In genomic region chr1:91885331-91885715, GRCh38 we compare ENCODE assay signal across 8 cellular contexts. TPM values are rescaled to one million over a fixed set of nuclear protein-coding genes. Genes with fewer than 3 reads are reported as not detected.
DNase-seq lines count a peak whose midpoint lies in the region; ATAC-seq, FAIRE-seq and TF ChIP-seq lines count a peak whose summit lies in the region.

No MANE protein-coding gene starts in this region.

- intact Hi-C loops in endothelial cell of umbilical vein (cut with micrococcal nuclease) = loop anchor here (1.0 to 5.0 kb wide), 5 partner anchors 78 to 373 kb away; no protein-coding TSS in a partner anchor

- POLR2A ChIA-PET in WTC11 (lab: Charles Lee) (no interaction called here), endothelial cell of umbilical vein (lab: Charles Lee) (no interaction called here)

- H3K27me3 Mint-ChIP-seq in WTC11 (ENCODE audit: low read depth) (peaks cover 43% of the 10 kb centered on the region), naive B cell (peaks cover 42 to 56% (median 55%) of the 10 kb centered on the region in 3 donors)

- no peaks in the 10 kb centered on the region for H3K9me1 ChIP-seq in endothelial cell of umbilical vein (replicated peaks; ENCODE audit: control insufficient read depth, extremely low read depth, insufficient read depth, low read length)

- peak overlapping the region; percentile 89 for H2AFZ ChIP-seq in endothelial cell of umbilical vein (ENCODE audit: low read depth, low read length)

- H3K9me3 ChIP-seq in ES-I3 (ENCODE audit: control insufficient read depth, insufficient read depth, low read length) (no peaks in the 10 kb centered on the region), endothelial cell of umbilical vein (replicated peaks; ENCODE audit: control insufficient read depth, insufficient read depth, low read length) (no peaks in the 10 kb centered on the region)

- no peaks in the 10 kb centered on the region for H3K79me2 ChIP-seq in endothelial cell of umbilical vein (ENCODE audit: control insufficient read depth, insufficient read depth, low read length)

- peak overlapping the region; percentile 66 to 96 (median 88) for H3K4me3 ChIP-seq in endothelial cell of umbilical vein (replicated peaks in 1 of 3; ENCODE audit: insufficient read depth in 1 of 3, low read depth in 1 of 3, low read length in 3 of 3)

- H3K9me3 Mint-ChIP-seq in WTC11 (no peaks in the 10 kb centered on the region), naive B cell (peaks cover 0 to 4% (median 0%) of the 10 kb centered on the region in 7 donors)

- CTCF ChIA-PET in WTC11 (lab: Charles Lee) = interaction anchor here (1.1 kb wide), 1 partner anchor 385 kb away, joined by 3 read pairs; no protein-coding TSS in a partner anchor
- CTCF ChIA-PET in endothelial cell of umbilical vein (lab: Charles Lee) = interaction anchor here (0.5 to 4.9 kb wide), 22 partner anchors 13 to 406 kb away, joined by 3 to 86 read pairs (median 4); partner anchors contain the start of gene CDC7

- H3K36me3 ChIP-seq in ES-I3 (ENCODE audit: insufficient read depth, low read length) (no peaks in the 10 kb centered on the region), endothelial cell of umbilical vein (ENCODE audit: control insufficient read depth in 2 of 2, extremely low read depth in 1 of 2, insufficient read depth in 2 of 2, low read length in 2 of 2) (no peaks in the 10 kb centered on the region)

- H4K20me1 ChIP-seq in endothelial cell of umbilical vein (replicated peaks; ENCODE audit: control insufficient read depth, extremely low read depth, insufficient read depth, low read length) = no peaks in the 10 kb centered on the region

- dilution Hi-C loops in endothelial cell of umbilical vein (cut with MboI; ENCODE audit: extremely low pct_ligation_motif_present, low sequenced_read_pairs) = no loop called here

- no peak for TF ChIP-seq POLR2A in endothelial cell of umbilical vein (IDR thresholded peaks at IDR 0.05; ENCODE audit: low read depth, low read length)

- H3K36me3 Mint-ChIP-seq in WTC11 (no peaks in the 10 kb centered on the region), naive B cell (peaks cover 0 to 7% of the 10 kb centered on the region in 2 donors)

- peak overlapping the region; percentile 86; the same call in 1 of the 2 replicates for H3K9ac ChIP-seq in ES-I3 (ENCODE audit: low read depth, low read length)
- H3K9ac ChIP-seq in endothelial cell of umbilical vein (replicated peaks; ENCODE audit: extremely low read depth, insufficient read depth, low read length) = peak overlapping the region; percentile 66

- H3K27ac Mint-ChIP-seq in WTC11 (no peak overlapping the region), naive B cell (no peak overlapping the region)

- peaks cover 9% of the 10 kb centered on the region for H3K4me1 Mint-ChIP-seq in WTC11
- H3K4me1 Mint-ChIP-seq in naive B cell = peaks cover 16 to 20% (median 19%) of the 10 kb centered on the region in 3 donors

- H3K27ac ChIP-seq in endothelial cell of umbilical vein (ENCODE audit: insufficient read depth, low read depth, low read length) = peak overlapping the region; percentile 71

- H3K4me1 ChIP-seq in ES-I3 (ENCODE audit: insufficient read depth, low read length) (0 out of 2 replicates have a peak, but pooled peaks cover 6% of the 10 kb centered on the region), endothelial cell of umbilical vein (ENCODE audit: control insufficient read depth, extremely low read depth, insufficient read depth, low read length) (peaks cover 14% of the 10 kb centered on the region)

- no peak for TF ChIP-seq CTCF in WTC11 (IDR thresholded peaks at IDR 0.05)
- no peak for TF ChIP-seq CTCF in endothelial cell of umbilical vein (IDR thresholded peaks at IDR 0.05; ENCODE audit: extremely low read depth in 1 of 2, insufficient read depth in 1 of 2, low read depth in 1 of 2, low read length in 2 of 2)

- DNase-seq in WTC11 (ENCODE audit: low spot score) (peak; percentile 13), endothelial cell of umbilical vein (ENCODE audit: low read depth, low spot score) (no peak), naive B cell (no peak), islet precursor cell (no peak)

- BruUV-seq in endothelial cell of umbilical vein (replicated peaks; lab: Mats Ljungman, UMichigan) = no TSS peak

- ATAC-seq in HG02798 (IDR thresholded peaks at IDR 0.05; ENCODE audit: poor library complexity, unreplicated experiment) (peak; percentile 10), WTC11 (no peak), naive B cell (ENCODE audit: low read depth in 2 of 2) (peak; percentile 24 to 30), GM18873 (IDR thresholded peaks at IDR 0.05; ENCODE audit: low FRiP score, unreplicated experiment) (no peak), HG03045 (IDR thresholded peaks at IDR 0.05; ENCODE audit: unreplicated experiment) (no peak)

- peak overlapping the region; percentile 91 for H3K4me2 ChIP-seq in endothelial cell of umbilical vein (ENCODE audit: insufficient read depth, low read length)

- no peaks in the 10 kb centered on the region for H3K27me3 ChIP-seq in endothelial cell of umbilical vein (ENCODE audit: control insufficient read depth in 2 of 2, insufficient read depth in 2 of 2, low read length in 2 of 2)

- no peak for FAIRE-seq in endothelial cell of umbilical vein (lab: Jason Lieb, UNC)

- H3K4me3 Mint-ChIP-seq in WTC11 = peak overlapping the region; percentile 90
- H3K4me3 Mint-ChIP-seq in naive B cell = peak overlapping the region; percentile 67 to 93 (median 87)

TF ChIP-seq in WTC11, 78 proteins besides CTCF, POLR2A, EP300 and RAD21 (continues in another document):
- TF ChIP-seq PRRX2 (CRISPR knock-in tag; IDR thresholded peaks at IDR 0.05) (no peak), TEAD1 (CRISPR knock-in tag; IDR thresholded peaks at IDR 0.05) (no peak), RELA (CRISPR knock-in tag; IDR thresholded peaks at IDR 0.05; ENCODE audit: borderline replicate concordance) (no peak), TP53 (CRISPR knock-in tag; IDR thresholded peaks at IDR 0.05) (no peak), ZNF263 (CRISPR knock-in tag; IDR thresholded peaks at IDR 0.05; ENCODE audit: low read depth) (no peak), PREB (CRISPR knock-in tag; IDR thresholded peaks at IDR 0.05; ENCODE audit: borderline replicate concordance) (no peak), NFYB (CRISPR knock-in tag; conservative IDR thresholded peaks at IDR 0.05; ENCODE audit: low read depth) (no peak), OVOL2 (CRISPR knock-in tag; IDR thresholded peaks at IDR 0.05; ENCODE audit: borderline replicate concordance) (no peak), ATF1 (CRISPR knock-in tag; IDR thresholded peaks at IDR 0.05) (no peak)

TF ChIP-seq in endothelial cell of umbilical vein, 7 proteins besides CTCF, POLR2A, EP300 and RAD21:
- TF ChIP-seq EZH2 (IDR thresholded peaks at IDR 0.05; ENCODE audit: borderline replicate concordance, low read depth, low read length, severe bottlenecking) (no peak), GATA2 (IDR thresholded peaks at IDR 0.05; ENCODE audit: insufficient read depth, insufficient read length, low read depth, low read length) (no peak), MYC (IDR thresholded peaks at IDR 0.05; ENCODE audit: low read depth, low read length) (no peak), MAX (IDR thresholded peaks at IDR 0.05; ENCODE audit: insufficient read depth, insufficient read length) (no peak), POLR2AphosphoS5 (IDR thresholded peaks at IDR 0.05; ENCODE audit: insufficient read depth, low read depth, low read length) (no peak), FOS (IDR thresholded peaks at IDR 0.05; ENCODE audit: borderline replicate concordance, insufficient read depth, low read length) (no peak), JUN (IDR thresholded peaks at IDR 0.05; ENCODE audit: borderline replicate concordance, insufficient read depth, insufficient read length, low read depth) (no peak)
TF ChIP-seq in endothelial cell of umbilical vein: peak in this region for 0.

RNA-seq across cellular contexts. Expression of gene TGFBR3, which starts 0.6 kb away (rescaled TPM):
- 3.7 to 4.2 TPM (median 3.7 TPM) in 3 replicates for total RNA-seq in WTC11 (2021)
- total RNA-seq in endothelial cell of umbilical vein = 10.5 and 13.4 TPM in 2 replicates
- 7.2 and 8.0 TPM in 2 replicates for polyA plus RNA-seq in endothelial cell of umbilical vein
- 4.8 and 5.2 TPM in 2 replicates for polyA plus RNA-seq in endothelial cell of umbilical vein (2011; cell fraction: cytosol; rRNA removed)
- polyA plus RNA-seq in endothelial cell of umbilical vein (2011; cell fraction: nucleus; rRNA removed) = 10.3 and 12.1 TPM in 2 replicates
- polyA plus RNA-seq in endothelial cell of umbilical vein (2012) = 7.4 and 7.5 TPM in 2 replicates
- polyA minus RNA-seq in endothelial cell of umbilical vein = 32.5 and 37.8 TPM in 2 replicates
- 26.7 TPM for polyA minus RNA-seq in endothelial cell of umbilical vein (2011; cell fraction: cytosol; rRNA and poly(A)+ RNA removed)
- polyA minus RNA-seq in endothelial cell of umbilical vein (2011; cell fraction: nucleus; rRNA and poly(A)+ RNA removed) = 33.4 and 41.6 TPM in 2 replicates
- under 1 TPM; 0.04 to 0.43 (median 0.31) TPM for polyA plus RNA-seq in naive B cell (ENCODE audit: low read depth in 6 of 6)

Comparison
In these comparisons a context has a peak if more than half of its experiments do, and no peak if none do; other contexts are left out.
1. ATAC-seq: peak in HG02798 (single experiment) and naive B cell (2 of 2); none in WTC11 (single experiment), GM18873 (single experiment) and HG03045 (single experiment).